ENCODE assay signal across 8 cellular contexts in the genomic region with DNA sequence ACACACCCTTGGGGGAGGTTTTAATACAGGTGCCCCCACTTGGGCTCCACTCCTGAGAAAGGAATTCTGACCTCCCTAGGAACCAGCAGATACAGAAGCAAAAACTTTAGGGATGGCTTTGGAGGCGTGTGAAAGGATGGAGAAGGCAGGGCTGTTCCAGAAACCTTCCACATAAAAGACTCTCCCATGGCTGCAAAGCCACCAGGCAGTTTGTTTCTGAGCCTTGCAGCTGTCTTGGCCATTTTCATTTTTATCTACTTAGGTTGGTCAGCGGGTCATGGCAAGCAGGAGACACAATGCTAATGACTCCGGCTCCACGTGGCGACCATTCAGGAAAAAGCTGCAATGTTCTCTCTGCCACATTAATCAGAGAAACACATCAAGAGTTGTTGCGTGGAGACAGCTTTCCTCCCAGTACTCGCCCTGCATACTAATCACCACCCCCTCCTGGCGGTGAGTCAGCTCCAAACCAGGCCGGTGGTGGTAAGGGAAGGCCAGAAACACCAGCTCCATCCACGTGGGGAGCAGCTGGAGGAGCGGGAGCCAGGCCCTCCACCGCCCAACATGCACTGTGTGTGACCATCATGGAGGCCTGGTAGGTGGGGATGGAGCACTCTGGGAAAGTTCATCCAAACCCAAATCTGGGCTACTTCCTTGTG. TPM values are rescaled to one million over a fixed set of nuclear protein-coding genes. Genes with fewer than 3 reads are reported as not detected.
DNase-seq lines count a peak whose midpoint lies in the region; ATAC-seq and TF ChIP-seq lines count a peak whose summit lies in the region.

No MANE protein-coding gene starts in this region.

- no peaks in the 10 kb centered on the region for H3K4me1 ChIP-seq in body of pancreas

- TF ChIP-seq CTCF in body of pancreas (IDR thresholded peaks at IDR 0.05): peak in 2 of 7 experiments; percentile 15 to 22

- intact Hi-C loops in body of pancreas (cut with DNase I): no loop called here
- intact Hi-C loops in left colon (cut with DNase I, micrococcal nuclease): loop anchor here in 1 of 2 donors (10.0 kb wide), 1 partner anchor 145 kb away; no protein-coding TSS in a partner anchor

- H3K4me3 ChIP-seq in body of pancreas: no peak overlapping the region

- no peak for TF ChIP-seq POLR2A in body of pancreas (IDR thresholded peaks at IDR 0.05)

- no peaks in the 10 kb centered on the region for H3K27me3 ChIP-seq in body of pancreas

- peak overlapping the region in 1 of 4 donors; percentile 31 for H3K27ac ChIP-seq in body of pancreas

- no peaks in the 10 kb centered on the region for H3K36me3 ChIP-seq in body of pancreas (replicated peaks in 1 of 2; ENCODE audit: insufficient read depth in 1 of 2, low read depth in 2 of 2)

- DNase-seq in GM04503 (ENCODE audit: low read depth) (peak; percentile 92), NCI-H146 treated with DMSO at 0.1 percent for 48 hours (lab: John Stamatoyannopoulos, UW; ENCODE audit: unreplicated experiment) (peak; percentile 17), body of pancreas (peak in 3 of 4 donors; percentile 45 to 63 (median 61)), left lobe of liver (ENCODE audit: low spot score) (no peak), left colon (no peak)

- H3K9me3 ChIP-seq in body of pancreas: no peaks in the 10 kb centered on the region

- ATAC-seq in body of pancreas (peak; percentile 77), left lobe of liver (peak; percentile 38), left colon (no peak), GM21737 (IDR thresholded peaks at IDR 0.05; ENCODE audit: unreplicated experiment) (no peak), GM21619 (IDR thresholded peaks at IDR 0.05; ENCODE audit: unreplicated experiment) (no peak), GM21447 (IDR thresholded peaks at IDR 0.05; ENCODE audit: unreplicated experiment) (no peak)

- WGBS in body of pancreas, 2 donors: 68 to 72% methylated on average over 10 to 12 of the region's 12 CpGs

RNA-seq across cellular contexts. Expression of a gene that starts 30.9 kb away (rescaled TPM):
- total RNA-seq in body of pancreas (10 to 100 TPM; 26.7 to 52.1 TPM), left lobe of liver (18.1 TPM), left colon (10 to 100 TPM; 15.5 to 25.5 TPM)

RNA-seq across cellular contexts. Expression of a gene that starts 38.7 kb away (rescaled TPM):
- total RNA-seq in body of pancreas: 10 to 100 TPM; 13.7 to 17.1 TPM
- total RNA-seq in left lobe of liver: 11.8 TPM
- 10 to 100 TPM; 50.4 to 52.0 TPM for total RNA-seq in left colon

Comparison
In these comparisons a context has a peak if more than half of its experiments do, and no peak if none do; other contexts are left out.
1. DNase-seq: peak in GM04503 (single experiment), NCI-H146 treated with DMSO at 0.1 percent for 48 hours (single experiment) and body of pancreas (3 of 4); none in left lobe of liver (single experiment) and left colon (0 of 2).
2. ATAC-seq: peak in body of pancreas (single experiment) and left lobe of liver (single experiment); none in left colon (single experiment), GM21737 (single experiment), GM21619 (single experiment) and GM21447 (single experiment).